Comparison of ENCODE assay signal across 18 cellular contexts in genomic region chr22:45631839-45632238, GRCh38. TPM values are rescaled to one million over a fixed set of nuclear protein-coding genes. Genes with fewer than 3 reads are reported as not detected.
DNase-seq lines count a peak whose midpoint lies in the region; ATAC-seq, FAIRE-seq and TF ChIP-seq lines count a peak whose summit lies in the region.
"Had no signal": no experiment of that assay in that cellular context is flagged by ENCODE, and none has a peak within 500 bp of the region (broad histone marks: within the 10 kb centered on the region; RNA-seq: fewer than 3 reads in every experiment).

No MANE protein-coding gene starts in this region.

- H2BK12ac ChIP-seq in H1 (ENCODE audit: low read depth, low read length), result peak overlapping the region; percentile 72; the same call in 1 of the 2 replicates

- H3K9me3 ChIP-seq in A549 (no peaks in the 10 kb centered on the region), H1 (ENCODE audit: insufficient read depth in 2 of 2, low read depth in 1 of 2, low read length in 1 of 2) (no peaks in the 10 kb centered on the region), sigmoid colon (no peaks in the 10 kb centered on the region)
- H3K9me3 ChIP-seq: BE2C had no signal

- no peak overlapping the region for H3K4me2 ChIP-seq in A549
- peak overlapping the region; percentile 73; the same call in 1 of the 2 replicates for H3K4me2 ChIP-seq in GM23338
- peak overlapping the region in 1 of 2 experiments; percentile 24; a peak in 1 of 4 replicates for H3K4me2 ChIP-seq in H1 (ENCODE audit: insufficient read depth in 1 of 2, low read depth in 2 of 2, low read length in 2 of 2)

- no peak overlapping the region for H3K18ac ChIP-seq in H1 (ENCODE audit: extremely low read depth, low read length)

- no peaks in the 10 kb centered on the region for H3K79me2 ChIP-seq in GM23338 (replicated peaks; ENCODE audit: insufficient read depth)
- H3K79me2 ChIP-seq in H1 (ENCODE audit: control insufficient read depth in 1 of 2, insufficient read depth in 2 of 2, low read length in 2 of 2), result no peaks in the 10 kb centered on the region

- DNase-seq in A549 (ENCODE audit: low read depth in 1 of 2, low spot score in 1 of 2) (no peak), GM23338 (ENCODE audit: low spot score) (no peak), H1 (ENCODE audit: low read depth in 1 of 2, low spot score in 2 of 2) (no peak), sigmoid colon (peak; percentile 17), hippocampal formation (lab: John Stamatoyannopoulos, UW) (no peak), NAMALWA (ENCODE audit: low spot score) (no peak), CD1c-positive myeloid dendritic cell (ENCODE audit: extremely low spot score) (no peak)
- DNase-seq: BE2C; CD8-positive, alpha-beta T cell; DND-41; GDM1; GOT3; HCEC 1CT; HFFc6 had no signal

- H3K27me3 ChIP-seq in GM23338 (ENCODE audit: insufficient read depth) (no peaks in the 10 kb centered on the region), H1 (replicated peaks in 1 of 4; ENCODE audit: control insufficient read depth in 3 of 4, extremely low read depth in 1 of 4, insufficient read depth in 3 of 4, low read length in 3 of 4) (no peaks in the 10 kb centered on the region; a peak in 3 of 7 replicates), sigmoid colon (peaks cover 0 to 75% (median 28%) of the 10 kb centered on the region in 3 donors)
- H3K27me3 ChIP-seq: BE2C had no signal

- H2BK20ac ChIP-seq in H1 (ENCODE audit: low read length), result 0 out of 2 replicates have a peak overlapping the region, but pooled peaks have one; percentile 61

- H3K9me3 Mint-ChIP-seq in GM23338, result no peaks in the 10 kb centered on the region; the same call in 2 of the 3 replicates
- H3K9me3 Mint-ChIP-seq: CD8-positive, alpha-beta T cell; HFFc6 had no signal

- no peak overlapping the region for H2AK5ac ChIP-seq in H1 (ENCODE audit: low read depth, low read length)

- intact Hi-C loops in sigmoid colon (cut with DNase I), result no loop called here

- no peak for TF ChIP-seq RAD21 in A549 (conservative IDR thresholded peaks at IDR 0.05 in 1 of 2, IDR thresholded peaks at IDR 0.05 in 1 of 2)
- no peak for TF ChIP-seq RAD21 in H1 (IDR thresholded peaks at IDR 0.05 in 1 of 2, conservative IDR thresholded peaks at IDR 0.05 in 1 of 2; ENCODE audit: low read depth in 2 of 2, low read length in 2 of 2)

- no peak overlapping the region for H2BK5ac ChIP-seq in H1 (ENCODE audit: low read depth, low read length)

- H3K9me2 ChIP-seq in GM23338 (ENCODE audit: insufficient read depth), result no peaks in the 10 kb centered on the region

- TF ChIP-seq EP300 in A549 (IDR thresholded peaks at IDR 0.05) (no peak), H1 (IDR thresholded peaks at IDR 0.05; ENCODE audit: borderline replicate concordance in 1 of 2, low read depth in 2 of 2, low read length in 2 of 2) (no peak), sigmoid colon (IDR thresholded peaks at IDR 0.05) (no peak)

- H3K4me1 ChIP-seq in A549, result peaks cover 28% of the 10 kb centered on the region
- H3K4me1 ChIP-seq in GM23338 (ENCODE audit: insufficient read depth), result peaks cover 47% of the 10 kb centered on the region
- peaks cover 22 to 31% (median 28%) of the 10 kb centered on the region in 4 experiments for H3K4me1 ChIP-seq in H1 (replicated peaks in 1 of 4; ENCODE audit: control insufficient read depth in 3 of 4, insufficient read depth in 4 of 4, low read length in 3 of 4)
- peaks cover 0 to 6% (median 0%) of the 10 kb centered on the region in 4 donors for H3K4me1 ChIP-seq in sigmoid colon
- H3K4me1 ChIP-seq: BE2C had no signal

- H3K4me3 Mint-ChIP-seq in GM23338, result no peak overlapping the region; the same call in 2 of the 3 replicates
- H3K4me3 Mint-ChIP-seq: CD8-positive, alpha-beta T cell; HFFc6 had no signal

- H3K4me1 Mint-ChIP-seq in GM23338, result peaks cover 56% of the 10 kb centered on the region

- no peak overlapping the region for H4K8ac ChIP-seq in H1 (ENCODE audit: extremely low read depth, insufficient read depth, low read length)

- no peak overlapping the region for H2BK120ac ChIP-seq in H1 (replicated peaks; ENCODE audit: low read depth, low read length)

- no peak overlapping the region for H3K9ac ChIP-seq in H1 (replicated peaks in 1 of 4; ENCODE audit: extremely low read depth in 1 of 4, low read depth in 3 of 4, low read length in 3 of 4)

- H3K36me3 Mint-ChIP-seq in GM23338 (ENCODE audit: low read depth), result no peaks in the 10 kb centered on the region
- H3K36me3 Mint-ChIP-seq: CD8-positive, alpha-beta T cell had no signal

- no peak overlapping the region for H2AFZ ChIP-seq in GM23338
- no peak overlapping the region for H2AFZ ChIP-seq in H1 (ENCODE audit: low read length)

- no peaks in the 10 kb centered on the region for H3K23me2 ChIP-seq in H1 (ENCODE audit: low read depth, low read length)

- H3K14ac ChIP-seq in H1 (ENCODE audit: insufficient read length), result no peak overlapping the region

- no peak for TF ChIP-seq CTCF in A549 (IDR thresholded peaks at IDR 0.05)
- no peak for TF ChIP-seq CTCF in GM23338 (conservative IDR thresholded peaks at IDR 0.05; ENCODE audit: low read depth in 2 of 2)
- no peak for TF ChIP-seq CTCF in H1 (IDR thresholded peaks at IDR 0.05; ENCODE audit: control extremely low read depth in 1 of 3, insufficient read depth in 1 of 3, low read depth in 1 of 3, low read length in 3 of 3)
- no peak for TF ChIP-seq CTCF in sigmoid colon (IDR thresholded peaks at IDR 0.05)

- peak overlapping the region; percentile 29 for H4K91ac ChIP-seq in H1 (replicated peaks; ENCODE audit: insufficient read length, low read length)

- no peaks in the 10 kb centered on the region for H4K20me1 ChIP-seq in GM23338 (replicated peaks; ENCODE audit: insufficient read depth)
- H4K20me1 ChIP-seq in H1 (replicated peaks in 1 of 2; ENCODE audit: control insufficient read depth in 1 of 2, insufficient read depth in 2 of 2, low read length in 2 of 2), result no peaks in the 10 kb centered on the region

- no peaks in the 10 kb centered on the region for H3K36me3 ChIP-seq in GM23338 (ENCODE audit: insufficient read depth)
- H3K36me3 ChIP-seq in H1 (ENCODE audit: control insufficient read depth in 2 of 4, insufficient read depth in 4 of 4, low read length in 3 of 4), result no peaks in the 10 kb centered on the region
- no peaks in the 10 kb centered on the region for H3K36me3 ChIP-seq in sigmoid colon
- H3K36me3 ChIP-seq: BE2C had no signal

- peaks cover 22% of the 10 kb centered on the region for H3K27me3 Mint-ChIP-seq in GM23338 (ENCODE audit: insufficient read depth, low read depth, poor library complexity)

- no peak overlapping the region for H3K23ac ChIP-seq in H1 (ENCODE audit: insufficient read length)

- POLR2A ChIA-PET in A549 (lab: Yijun Ruan, JAX), result no interaction called here
- POLR2A ChIA-PET in H1 (lab: Charles Lee; ENCODE audit: partially characterized antibody), result interaction anchor here (1.6 kb wide), 1 partner anchor 235 kb away, joined by 4 read pairs; no protein-coding TSS in a partner anchor

- H3F3A ChIP-seq in GM23338 (replicated peaks; ENCODE audit: low read depth), result peaks cover 8% of the 10 kb centered on the region; the same call in 1 of the 2 replicates

- no peak overlapping the region for H2BK15ac ChIP-seq in H1 (ENCODE audit: low read length)

- H3K27ac Mint-ChIP-seq in GM23338, result peak overlapping the region; percentile 83; the same call in 1 of the 2 replicates
- H3K27ac Mint-ChIP-seq: CD8-positive, alpha-beta T cell; HFFc6 had no signal

- FAIRE-seq in A549 (lab: Jason Lieb, UNC) (no peak), H1 (lab: Jason Lieb, UNC) (no peak)
- FAIRE-seq: A204.1, GM12892, HTR-8/SVneo had no signal

- H4K5ac ChIP-seq in H1 (ENCODE audit: insufficient read length, low read depth, low read length), result no peak overlapping the region

- H3K4ac ChIP-seq in H1 (replicated peaks; ENCODE audit: insufficient read length, low read depth, low read length), result no peak overlapping the region

- ATAC-seq in A549 (no peak), GM23338 (no peak)
- ATAC-seq: CD8-positive, alpha-beta T cell had no signal

- 97% methylated on average over 7 of the region's 7 CpGs for WGBS in A549 (ENCODE audit: missing lambda C conversion rate)
- WGBS in H1 (ENCODE audit: extremely low coverage in 1 of 2, insufficient coverage in 1 of 2, insufficient read length in 1 of 2, insufficient replicate concordance in 2 of 2, low coverage in 1 of 2, low lambda C conversion rate in 2 of 2, missing lambda C conversion rate in 1 of 2), 2 experiments, result 92% methylated on average over 7 of the region's 7 CpGs; no CpG with 5 or more reads in 1 of the 2 experiments
- 85 to 90% methylated on average over 7 of the region's 7 CpGs for WGBS in sigmoid colon, 2 donors

- H3K4me3 ChIP-seq in A549, result no peak overlapping the region
- no peak overlapping the region for H3K4me3 ChIP-seq in GM23338
- no peak overlapping the region for H3K4me3 ChIP-seq in H1 (ENCODE audit: extremely low read depth in 1 of 4, insufficient read depth in 2 of 4, low read depth in 3 of 4, low read length in 4 of 4)
- no peak overlapping the region for H3K4me3 ChIP-seq in sigmoid colon

- no peak overlapping the region for H3K56ac ChIP-seq in H1 (replicated peaks; ENCODE audit: insufficient read length, low read depth, low read length)

- H3K79me1 ChIP-seq in H1 (ENCODE audit: low read depth, low read length), result no peaks in the 10 kb centered on the region

- H3K27ac ChIP-seq in A549, result peak overlapping the region; percentile 19 to 99; a peak in 3 of 6 replicates
- H3K27ac ChIP-seq in GM23338 (ENCODE audit: low read depth), result no peak overlapping the region
- no peak overlapping the region for H3K27ac ChIP-seq in H1 (ENCODE audit: low read depth, low read length)
- no peak overlapping the region for H3K27ac ChIP-seq in sigmoid colon
- H3K27ac ChIP-seq: C4-2B had no signal

- TF ChIP-seq POLR2A in A549 (IDR thresholded peaks at IDR 0.05; ENCODE audit: low read length) (no peak), H1 (IDR thresholded peaks at IDR 0.05; ENCODE audit: control extremely low read depth in 1 of 2, low read depth in 2 of 2, low read length in 2 of 2) (no peak), sigmoid colon (IDR thresholded peaks at IDR 0.05) (no peak)

- CTCF ChIA-PET in A549 (lab: Yijun Ruan, JAX) (no interaction called here), H1 (lab: Charles Lee; ENCODE audit: partially characterized antibody) (interaction anchor here (0.6 to 3.6 kb wide), 2 partner anchors 13 to 14 kb away, joined by 3 to 12 read pairs; no protein-coding TSS in a partner anchor)

RNA-seq across cellular contexts. Expression of gene ATXN10, which starts 39.8 kb away (rescaled TPM):
- polyA plus RNA-seq in A549 (2011; rRNA removed) (281 and 378 TPM in 2 replicates), A549 (2017; fragmentation: RNase III; extraction: RNeasy Plus Mini Kit Qiagen cat#74134 plus additional on column Dnase treatment) (126 to 142 TPM (median 129 TPM) in 3 replicates), GM23338 (2016; fragmentation: Nextera tagmentation; extraction: Ambion mirVana) (72.5 and 99.0 TPM in 2 replicates), H1 (2011; rRNA removed) (62.5 and 134 TPM in 2 replicates), sigmoid colon (10 to 100 TPM; 37.9 to 49.3 (median 46.2) TPM)
- polyA plus RNA-seq in A549 (2012; cell fraction: cytosol; rRNA removed), result 103 and 107 TPM in 2 replicates
- 24.1 and 54.9 TPM in 2 replicates for polyA plus RNA-seq in A549 (2012; cell fraction: nucleus; rRNA removed)
- 298 and 349 TPM in 2 replicates for polyA minus RNA-seq in A549 (2011; rRNA and poly(A)+ RNA removed)
- 163 and 170 TPM in 2 replicates for total RNA-seq in GM23338 (2014; rRNA removed; shearing (Covaris generic))
- 194 and 210 TPM in 2 replicates for total RNA-seq in H1 (2021; fragmentation: NEBNext Ultra II Directional; extraction: Animal tissue kit (Norgen Biotek cat#: 25700))
- polyA plus RNA-seq in H1 (2011; cell fraction: cytosol; rRNA removed), result 167 TPM
- 84.7 TPM for polyA plus RNA-seq in H1 (2011; cell fraction: nucleus; rRNA removed)
- 267 to 295 TPM (median 271 TPM) in 4 replicates for polyA plus RNA-seq in H1 (2012, experiment 1 of 2)
- polyA plus RNA-seq in H1 (2012, experiment 2 of 2), result 23.8 TPM
- polyA plus RNA-seq in H1 (2013, experiment 1 of 2), result 63.2 TPM
- 62.2 TPM for polyA plus RNA-seq in H1 (2013, experiment 2 of 2)
- 446 and 722 TPM in 2 replicates for polyA minus RNA-seq in H1 (2011; rRNA and poly(A)+ RNA removed)
- polyA minus RNA-seq in H1 (2011; cell fraction: cytosol; rRNA and poly(A)+ RNA removed), result 116 TPM
- polyA minus RNA-seq in H1 (2011; cell fraction: nucleus; rRNA and poly(A)+ RNA removed), result 177 TPM
- 100 to 1,000 TPM; 160 to 187 (median 185) TPM for total RNA-seq in sigmoid colon

Comparison
In these comparisons a context has a peak if more than half of its experiments do, and no peak if none do; other contexts are left out.
1. H3K27ac ChIP-seq: peak in A549 (2 of 2); none in GM23338 (single experiment), H1 (single experiment) and sigmoid colon (0 of 4).